Comparison of ENCODE assay signal across 4 cellular contexts in genomic region chr9:92571871-92572270, GRCh38. TPM values are rescaled to one million over a fixed set of nuclear protein-coding genes. Genes with fewer than 3 reads are reported as not detected.
"Had no signal": no experiment of that assay in that cellular context is flagged by ENCODE, and none has a peak within 500 bp of the region (broad histone marks: within the 10 kb centered on the region; RNA-seq: fewer than 3 reads in every experiment).

No MANE protein-coding gene starts in this region.

RNA-seq across cellular contexts. Expression of gene ECM2, which starts 36.1 kb away (rescaled TPM):
- total RNA-seq: kidney epithelial cell; lung microvascular endothelial cell; mesothelial cell of epicardium; naive thymus-derived CD4-positive, alpha-beta T cell had no signal
- polyA plus RNA-seq: naive thymus-derived CD4-positive, alpha-beta T cell had no signal
